In the genomic region with DNA sequence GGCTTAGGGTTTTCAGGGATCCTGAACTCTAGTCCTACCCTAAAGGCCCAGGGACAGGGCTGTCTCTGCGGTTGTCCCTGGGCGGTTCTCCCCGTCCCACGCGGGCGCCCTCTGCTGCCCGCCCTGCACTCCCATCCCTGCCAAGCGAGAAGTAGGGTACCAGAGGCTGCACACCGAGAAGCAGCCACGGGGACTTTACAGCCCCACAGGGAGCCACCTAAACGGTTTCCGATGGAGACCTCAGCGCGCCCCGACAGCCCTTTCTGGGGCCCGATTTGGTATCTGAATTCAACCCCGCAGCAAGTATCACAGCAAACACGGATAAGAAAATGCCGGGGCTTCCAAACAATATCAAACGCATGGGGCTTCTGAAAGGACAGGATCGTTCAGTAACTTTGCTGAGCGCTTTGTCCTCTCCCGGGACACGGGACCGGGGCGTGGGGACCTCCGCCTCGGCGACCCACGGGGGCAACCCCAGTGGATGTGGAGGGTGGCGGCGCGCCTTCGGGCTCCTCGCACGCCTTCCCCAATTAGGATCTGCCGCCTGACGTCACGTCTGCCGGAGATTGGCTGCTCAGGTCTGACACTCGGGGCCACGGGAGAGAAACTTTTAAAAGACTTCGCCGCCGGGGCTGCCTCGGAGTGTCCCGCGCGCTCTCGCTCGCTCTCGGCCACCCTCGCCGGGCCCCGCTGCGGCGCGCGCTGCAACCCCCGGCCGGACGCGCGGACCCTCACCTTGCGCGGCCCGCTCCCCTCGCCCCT, we compare ENCODE assay signal across 8 cellular contexts. TPM values are rescaled to one million over a fixed set of nuclear protein-coding genes. Genes with fewer than 3 reads are reported as not detected.
A peak's percentile ranks its signal among the peaks of the same experiment; 100 is the strongest.
DNase-seq lines count a peak whose midpoint lies in the region; ATAC-seq and TF ChIP-seq lines count a peak whose summit lies in the region.

Gene LTBP1 (plus strand): TSS at position 640 of the 762 bp plus-strand sequence. CDS start 372 bp downstream, outside the sequence.

- ATAC-seq in GM18519 (IDR thresholded peaks at IDR 0.05; ENCODE audit: low FRiP score, unreplicated experiment) (peak; percentile 50), HG03045 (IDR thresholded peaks at IDR 0.05; ENCODE audit: unreplicated experiment) (peak; percentile 77)
- peak; percentile 85 for ATAC-seq in activated CD8-positive, alpha-beta memory T cell treated with anti-CD3 and anti-CD28 coated beads, Interleukin-2, amount 10 ng/mL, durations not matched to agents 7 days and 5 days

- H3K27ac Mint-ChIP-seq in activated CD8-positive, alpha-beta memory T cell treated with anti-CD3 and anti-CD28 coated beads, Interleukin-2, amount 10 ng/mL, durations not matched to agents 7 days and 5 days, result no peak within 1 kb of the TSS
- H3K27ac Mint-ChIP-seq in mesothelial cell of epicardium, result peak within 1 kb of the TSS; percentile 93

- no peaks in the 10 kb centered on the region for H3K36me3 Mint-ChIP-seq in activated CD8-positive, alpha-beta memory T cell treated with anti-CD3 and anti-CD28 coated beads, Interleukin-2, amount 10 ng/mL, durations not matched to agents 7 days and 5 days
- peaks cover 1% of the 10 kb centered on the region for H3K36me3 Mint-ChIP-seq in mesothelial cell of epicardium

- no peaks in the 10 kb centered on the region for H3K9me3 Mint-ChIP-seq in activated CD8-positive, alpha-beta memory T cell treated with anti-CD3 and anti-CD28 coated beads, Interleukin-2, amount 10 ng/mL, durations not matched to agents 7 days and 5 days (ENCODE audit: low read depth)
- no peaks in the 10 kb centered on the region for H3K9me3 Mint-ChIP-seq in mesothelial cell of epicardium

- peak; percentile 48 for TF ChIP-seq CTCF in mesothelial cell of epicardium (IDR thresholded peaks at IDR 0.05; ENCODE audit: unreplicated experiment)

- H3K4me3 Mint-ChIP-seq in activated CD8-positive, alpha-beta memory T cell treated with anti-CD3 and anti-CD28 coated beads, Interleukin-2, amount 10 ng/mL, durations not matched to agents 7 days and 5 days, result peak within 1 kb of the TSS; percentile 67
- H3K4me3 Mint-ChIP-seq in mesothelial cell of epicardium, result peak within 1 kb of the TSS; percentile 82

- H3K4me1 Mint-ChIP-seq in activated CD8-positive, alpha-beta memory T cell treated with anti-CD3 and anti-CD28 coated beads, Interleukin-2, amount 10 ng/mL, durations not matched to agents 7 days and 5 days, result peaks cover 6% of the 10 kb centered on the region
- H3K4me1 Mint-ChIP-seq in mesothelial cell of epicardium, result peaks cover 24% of the 10 kb centered on the region

- peak; percentile 62 for DNase-seq in AG08395 (ENCODE audit: low spot score)
- DNase-seq in NCI-H226, result peak; percentile 48
- peak; percentile 74 for DNase-seq in activated CD8-positive, alpha-beta memory T cell treated with anti-CD3 and anti-CD28 coated beads, Interleukin-2, amount 10 ng/mL, durations not matched to agents 7 days and 5 days
- DNase-seq in epidermal melanocyte (ENCODE audit: insufficient read length, low spot score), result peak; percentile 50
- DNase-seq in mesothelial cell of epicardium (ENCODE audit: low spot score in 2 of 2, unreplicated experiment in 2 of 2), result peak; percentile 47 to 79
- peak; percentile 7 to 15 for DNase-seq in stimulated activated CD8-positive, alpha-beta memory T cell treated with anti-CD3 and anti-CD28 coated beads, Interleukin-4, amount 100 ng/mL, for 1 hour (ENCODE audit: low read depth in 2 of 2, low spot score in 1 of 2)

- CTCF ChIA-PET in activated CD8-positive, alpha-beta memory T cell treated with anti-CD3 and anti-CD28 coated beads, Interleukin-2, amount 10 ng/mL, durations not matched to agents 7 days and 5 days (lab: Charles Lee), result no interaction called here

- H3K27me3 Mint-ChIP-seq in activated CD8-positive, alpha-beta memory T cell treated with anti-CD3 and anti-CD28 coated beads, Interleukin-2, amount 10 ng/mL, durations not matched to agents 7 days and 5 days, result peaks cover 56% of the 10 kb centered on the region
- H3K27me3 Mint-ChIP-seq in mesothelial cell of epicardium (ENCODE audit: low read depth), result no peaks in the 10 kb centered on the region

RNA-seq across cellular contexts. Expression of gene LTBP1, which starts in this region (rescaled TPM):
- under 1 TPM; 0.37 to 0.50 TPM for total RNA-seq in activated CD8-positive, alpha-beta memory T cell treated with anti-CD3 and anti-CD28 coated beads, Interleukin-2, amount 10 ng/mL, durations not matched to agents 7 days and 5 days
- total RNA-seq in mesothelial cell of epicardium, result 73.9 to 80.2 TPM (median 75.3 TPM) in 3 replicates

Comparison
In these comparisons a context has a peak if more than half of its experiments do, and no peak if none do; other contexts are left out.
1. Peak in every context shown above with its lines: DNase-seq and ATAC-seq.
2. RNA of gene LTBP1 (total RNA-seq): 73.9 to 80.2 TPM in mesothelial cell of epicardium; 0.37 to 0.50 TPM in activated CD8-positive, alpha-beta memory T cell treated with anti-CD3 and anti-CD28 coated beads, Interleukin-2, amount 10 ng/mL, durations not matched to agents 7 days and 5 days; every median in the first group is over 10 times any median in the second.
3. Peak in DNase-seq and ATAC-seq in activated CD8-positive, alpha-beta memory T cell treated with anti-CD3 and anti-CD28 coated beads, Interleukin-2, amount 10 ng/mL, durations not matched to agents 7 days and 5 days; RNA of the gene not detected or under 1 TPM.
4. DNase-seq: peak in every context shown above with its lines; median percentile 74 in activated CD8-positive, alpha-beta memory T cell treated with anti-CD3 and anti-CD28 coated beads, Interleukin-2, amount 10 ng/mL, durations not matched to agents 7 days and 5 days; 63 in mesothelial cell of epicardium; 62 in AG08395; 50 in epidermal melanocyte; 48 in NCI-H226; 11 in stimulated activated CD8-positive, alpha-beta memory T cell treated with anti-CD3 and anti-CD28 coated beads, Interleukin-4, amount 100 ng/mL, for 1 hour.